In genomic region chr1:241240084-241240483, GRCh38 we compare ENCODE assay signal across 1 cellular context.
TF ChIP-seq lines count a peak whose summit lies in the region.

No MANE protein-coding gene starts in this region.

TF ChIP-seq in HepG2, 621 proteins besides CTCF, POLR2A, EP300 and RAD21 (continued from another document):
- TF ChIP-seq ZNF605 (CRISPR knock-in tag; IDR thresholded peaks at IDR 0.05) (no peak), ZNF792 (CRISPR knock-in tag; IDR thresholded peaks at IDR 0.05) (no peak), PRMT3 (CRISPR knock-in tag; IDR thresholded peaks at IDR 0.05; ENCODE audit: borderline replicate concordance, low read depth) (no peak), FOXK2 (IDR thresholded peaks at IDR 0.05) (no peak), NFE2L1 (CRISPR knock-in tag; IDR thresholded peaks at IDR 0.05; ENCODE audit: borderline replicate concordance) (no peak)
